Comparison of ENCODE assay signal across 9 cellular contexts in the genomic region with DNA sequence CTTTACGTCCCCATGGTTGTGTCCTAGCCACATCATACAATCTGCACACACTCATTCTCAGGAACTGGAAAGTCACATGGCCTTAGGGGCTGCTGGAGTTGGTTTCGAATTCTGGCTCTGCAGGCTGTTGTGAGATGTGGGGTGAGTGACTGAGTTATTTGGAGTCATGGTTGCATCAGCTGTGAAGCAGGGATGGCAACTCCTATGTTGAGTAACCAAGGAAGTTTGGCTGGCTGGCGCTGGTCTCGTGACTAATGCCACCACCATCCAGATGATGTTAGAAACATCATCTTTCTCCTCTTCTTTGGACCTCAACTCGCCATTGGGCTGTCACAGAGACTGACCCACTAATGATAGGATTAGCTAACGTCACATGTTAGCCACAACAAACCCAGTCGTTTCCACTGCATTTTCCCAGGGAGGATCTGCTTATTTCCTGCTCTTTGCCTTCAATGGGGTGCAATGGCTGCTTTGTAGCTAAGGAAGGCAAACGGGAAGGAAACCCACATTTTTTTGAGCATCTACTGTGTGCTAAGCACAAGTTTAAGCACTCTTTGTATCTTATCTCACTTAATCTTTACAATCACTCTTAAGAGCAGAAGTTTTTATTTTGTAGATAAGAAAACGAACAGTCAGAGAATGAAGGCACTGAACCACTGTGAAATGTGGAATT.
DNase-seq lines count a peak whose midpoint lies in the region; ATAC-seq, FAIRE-seq and TF ChIP-seq lines count a peak whose summit lies in the region.
"Had no signal": no experiment of that assay in that cellular context is flagged by ENCODE, and none has a peak within 500 bp of the region (broad histone marks: within the 10 kb centered on the region; RNA-seq: fewer than 3 reads in every experiment).

No MANE protein-coding gene starts in this region.

- POLR2A ChIA-PET in HepG2 (lab: Yijun Ruan, JAX): no interaction called here

- in situ Hi-C loops in HepG2 (cut with HindIII; ENCODE audit: extremely low pct_ligation_motif_present, low pct_unique_long_range_greater_than_20kb): no loop called here
- in situ Hi-C loops in GM13977 (cut with MboI; ENCODE audit: low pct_unique_long_range_greater_than_20kb, low sequenced_read_pairs, unreplicated experiment): no loop called here

- FAIRE-seq in HepG2 (lab: Jason Lieb, UNC): no peak

- no peak overlapping the region for H3K27ac ChIP-seq in HepG2 (ENCODE audit: extremely low read length, insufficient read depth, low read length)

- TF ChIP-seq RAD21 in HepG2 (CRISPR knock-in tag; IDR thresholded peaks at IDR 0.05): no peak

- CTCF ChIA-PET in activated naive CD4-positive, alpha-beta T cell treated with anti-CD3 and anti-CD28 coated beads for 36 hours (lab: Charles Lee): interaction anchor here (2.4 kb wide), 1 partner anchor 9 kb away, joined by 10 read pairs; no protein-coding TSS in a partner anchor
- CTCF ChIA-PET in HepG2 (lab: Yijun Ruan, JAX; ENCODE audit: low intra/inter-chr PET ratio, low total read pairs): no interaction called here

- no TSS peak for BruUV-seq in HepG2 (replicated peaks; lab: Mats Ljungman, UMichigan)

- no peaks in the 10 kb centered on the region for H3K27me3 ChIP-seq in HepG2 (ENCODE audit: control insufficient read depth in 1 of 2, insufficient read depth in 2 of 2, low read length in 2 of 2)

- TF ChIP-seq CTCF in CD14-positive monocyte (IDR thresholded peaks at IDR 0.05): no peak
- no peak for TF ChIP-seq CTCF in HepG2 (CRISPR knock-in tag; IDR thresholded peaks at IDR 0.05)
- TF ChIP-seq CTCF in GM13977 (IDR thresholded peaks at IDR 0.05; ENCODE audit: extremely low read depth, insufficient read depth, missing control alignments): no peak

- H3K36me3 Mint-ChIP-seq in CD14-positive monocyte: peaks cover 0 to 3% of the 10 kb centered on the region in 2 donors
- H3K36me3 Mint-ChIP-seq in activated naive CD4-positive, alpha-beta T cell treated with anti-CD3 and anti-CD28 coated beads for 36 hours (ENCODE audit: low read depth): no peaks in the 10 kb centered on the region
- H3K36me3 Mint-ChIP-seq: activated naive CD8-positive, alpha-beta T cell had no signal

- H3K4me3 ChIP-seq in HepG2 (replicated peaks in 1 of 3; ENCODE audit: insufficient read depth in 1 of 3, low read depth in 2 of 3, low read length in 3 of 3): no peak overlapping the region

- peak overlapping the region; percentile 85 to 99 (median 96) for H3K27ac Mint-ChIP-seq in CD14-positive monocyte
- H3K27ac Mint-ChIP-seq in activated naive CD4-positive, alpha-beta T cell treated with anti-CD3 and anti-CD28 coated beads for 36 hours: peak overlapping the region; percentile 83
- H3K27ac Mint-ChIP-seq: activated naive CD8-positive, alpha-beta T cell had no signal

- ATAC-seq in HG03108 (IDR thresholded peaks at IDR 0.05; ENCODE audit: unreplicated experiment) (peak; percentile 47), HepG2 (no peak), HG03175 (IDR thresholded peaks at IDR 0.05; ENCODE audit: unreplicated experiment) (no peak)

- TF ChIP-seq POLR2A in HepG2 (IDR thresholded peaks at IDR 0.05; ENCODE audit: insufficient read depth in 1 of 2, low read depth in 2 of 2, low read length in 2 of 2): no peak

- no peaks in the 10 kb centered on the region for H4K20me1 ChIP-seq in HepG2 (ENCODE audit: insufficient read depth, low read length)

- H2AFZ ChIP-seq in HepG2 (ENCODE audit: low read length): no peak overlapping the region

- DNase-seq in CD14-positive monocyte (ENCODE audit: low spot score): peak; percentile 93
- DNase-seq in activated naive CD4-positive, alpha-beta T cell treated with anti-CD3 and anti-CD28 coated beads for 36 hours: peak; percentile 82
- no peak for DNase-seq in HepG2 (ENCODE audit: low spot score)
- DNase-seq in GM13977 (ENCODE audit: low spot score): no peak
- no peak for DNase-seq in NCI-H2107 treated with DMSO at 0.1 percent for 48 hours (lab: John Stamatoyannopoulos, UW; ENCODE audit: unreplicated experiment)
- DNase-seq in NCI-H82 treated with DMSO at 0.1 percent for 48 hours (lab: John Stamatoyannopoulos, UW; ENCODE audit: unreplicated experiment): no peak

- no peak overlapping the region for H3K9ac ChIP-seq in HepG2 (ENCODE audit: insufficient read depth, low read depth, low read length)

- no peaks in the 10 kb centered on the region for H3K79me2 ChIP-seq in HepG2 (ENCODE audit: insufficient read depth, low read length)

- intact Hi-C loops in CD14-positive monocyte (cut with micrococcal nuclease): loop anchor here (1.0 to 5.0 kb wide), 2 partner anchors 49 to 51 kb away; no protein-coding TSS in a partner anchor
- intact Hi-C loops in activated naive CD4-positive, alpha-beta T cell treated with anti-CD3 and anti-CD28 coated beads for 36 hours (cut with micrococcal nuclease): loop anchor here (5.0 to 10.0 kb wide), 2 partner anchors 53 to 174 kb away; a partner anchor contains a TSS
- intact Hi-C loops in HepG2 (cut with micrococcal nuclease; ENCODE audit: unreplicated experiment): no loop called here

- H3K4me2 ChIP-seq in HepG2 (ENCODE audit: low read depth, low read length): no peak overlapping the region

- no peaks in the 10 kb centered on the region for H3K9me3 ChIP-seq in HepG2 (ENCODE audit: low read length)

- peak overlapping the region in 1 of 2 donors; percentile 73 for H3K4me3 Mint-ChIP-seq in CD14-positive monocyte
- H3K4me3 Mint-ChIP-seq in activated naive CD4-positive, alpha-beta T cell treated with anti-CD3 and anti-CD28 coated beads for 36 hours: no peak overlapping the region
- H3K4me3 Mint-ChIP-seq: activated naive CD8-positive, alpha-beta T cell had no signal

- H3K4me1 Mint-ChIP-seq in CD14-positive monocyte: peaks cover 24% of the 10 kb centered on the region
- H3K4me1 Mint-ChIP-seq in activated naive CD4-positive, alpha-beta T cell treated with anti-CD3 and anti-CD28 coated beads for 36 hours (ENCODE audit: low read depth): peaks cover 8% of the 10 kb centered on the region

- WGBS in HepG2 (ENCODE audit: low lambda C conversion rate): 90% methylated on average over 8 of the region's 9 CpGs

- peaks cover 0 to 3% (median 0%) of the 10 kb centered on the region in 7 donors for H3K9me3 Mint-ChIP-seq in CD14-positive monocyte
- no peaks in the 10 kb centered on the region for H3K9me3 Mint-ChIP-seq in activated naive CD4-positive, alpha-beta T cell treated with anti-CD3 and anti-CD28 coated beads for 36 hours

- peaks cover 4 to 14% of the 10 kb centered on the region in 2 experiments; a peak in 3 of 5 replicates for H3K36me3 ChIP-seq in HepG2 (replicated peaks in 1 of 2; ENCODE audit: control insufficient read depth in 1 of 2, insufficient read depth in 2 of 2, low read length in 2 of 2)

- no peaks in the 10 kb centered on the region for H3K4me1 ChIP-seq in HepG2 (ENCODE audit: insufficient read depth, low read length)

- H3K27me3 Mint-ChIP-seq in CD14-positive monocyte (ENCODE audit: low read depth in 3 of 3): peaks cover 2 to 14% (median 4%) of the 10 kb centered on the region in 3 donors
- H3K27me3 Mint-ChIP-seq in activated naive CD4-positive, alpha-beta T cell treated with anti-CD3 and anti-CD28 coated beads for 36 hours (ENCODE audit: low read depth): no peaks in the 10 kb centered on the region
- H3K27me3 Mint-ChIP-seq: activated naive CD8-positive, alpha-beta T cell had no signal

- no peak for TF ChIP-seq EP300 in HepG2 (IDR thresholded peaks at IDR 0.05; ENCODE audit: low read depth in 2 of 2, low read length in 2 of 2)
- no peak for TF ChIP-seq EP300 in HepG2 (CRISPR knock-in tag; IDR thresholded peaks at IDR 0.05; ENCODE audit: borderline replicate concordance)

TF ChIP-seq in HepG2, 621 proteins besides CTCF, POLR2A, EP300 and RAD21:
- TF ChIP-seq, protein P1, sequence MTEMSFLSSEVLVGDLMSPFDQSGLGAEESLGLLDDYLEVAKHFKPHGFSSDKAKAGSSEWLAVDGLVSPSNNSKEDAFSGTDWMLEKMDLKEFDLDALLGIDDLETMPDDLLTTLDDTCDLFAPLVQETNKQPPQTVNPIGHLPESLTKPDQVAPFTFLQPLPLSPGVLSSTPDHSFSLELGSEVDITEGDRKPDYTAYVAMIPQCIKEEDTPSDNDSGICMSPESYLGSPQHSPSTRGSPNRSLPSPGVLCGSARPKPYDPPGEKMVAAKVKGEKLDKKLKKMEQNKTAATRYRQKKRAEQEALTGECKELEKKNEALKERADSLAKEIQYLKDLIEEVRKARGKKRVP (CRISPR knock-in tag; IDR thresholded peaks at IDR 0.05): peak in 1 of 2 experiments; percentile 82; a peak in 2 of 4 replicates
- peak; percentile 19; the same call in 1 of the 2 replicates for TF ChIP-seq FOSL2 (CRISPR knock-in tag; IDR thresholded peaks at IDR 0.05)
- no peak for TF ChIP-seq ZNF20 (CRISPR knock-in tag; IDR thresholded peaks at IDR 0.05)
- no peak for TF ChIP-seq FOXM1 (CRISPR knock-in tag; IDR thresholded peaks at IDR 0.05)
- TF ChIP-seq ZFP36L2 (CRISPR knock-in tag; IDR thresholded peaks at IDR 0.05): no peak

Comparison
In these comparisons a context has a peak if more than half of its experiments do, and no peak if none do; other contexts are left out.
1. DNase-seq: peak in CD14-positive monocyte (single experiment) and activated naive CD4-positive, alpha-beta T cell treated with anti-CD3 and anti-CD28 coated beads for 36 hours (single experiment); none in HepG2 (single experiment), GM13977 (single experiment), NCI-H2107 treated with DMSO at 0.1 percent for 48 hours (single experiment) and NCI-H82 treated with DMSO at 0.1 percent for 48 hours (single experiment).